Comparison of ENCODE assay signal across 24 cellular contexts in the genomic region with DNA sequence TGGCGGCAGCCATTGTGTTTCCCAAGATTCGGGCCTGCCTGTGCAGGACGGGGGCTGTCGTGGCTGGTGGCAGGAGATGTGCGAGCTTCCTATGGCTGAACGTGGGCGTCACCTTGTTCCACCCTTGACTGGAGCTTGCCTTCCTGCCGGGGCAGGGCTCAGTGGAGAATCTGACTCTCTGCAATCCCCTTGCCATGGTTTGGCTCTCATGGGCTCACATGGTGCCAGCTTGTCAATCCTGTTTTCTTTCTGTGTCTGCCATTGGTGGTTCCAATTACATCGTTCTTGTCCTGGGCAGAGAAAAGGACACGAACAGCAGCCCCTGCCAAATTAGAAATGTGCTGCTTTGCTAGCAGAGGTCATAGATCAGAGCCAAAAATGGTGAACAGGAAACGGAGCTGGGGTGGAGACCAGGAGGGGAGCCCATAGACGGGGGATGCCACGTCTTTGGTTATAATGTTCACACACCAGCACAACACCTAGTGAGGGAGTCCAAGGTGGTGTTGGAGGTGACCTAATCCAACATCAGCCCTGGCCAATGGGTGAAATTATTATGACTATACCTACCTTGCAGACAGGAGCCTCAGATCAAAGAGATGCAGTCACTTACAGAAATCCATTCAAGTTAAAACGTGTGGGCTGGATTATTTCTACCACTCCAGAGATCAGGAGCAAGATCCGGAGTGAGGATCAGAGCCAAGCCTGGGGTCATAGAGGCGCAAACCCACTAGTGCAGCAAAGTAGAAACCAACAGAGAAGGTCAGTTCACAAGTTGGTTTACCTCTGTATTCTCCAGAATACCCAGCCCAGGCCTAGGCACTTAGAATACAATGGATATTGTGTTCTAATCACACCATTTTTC.
DNase-seq lines count a peak whose midpoint lies in the region; ATAC-seq and TF ChIP-seq lines count a peak whose summit lies in the region.
"Had no signal": no experiment of that assay in that cellular context is flagged by ENCODE, and none has a peak within 500 bp of the region (broad histone marks: within the 10 kb centered on the region; RNA-seq: fewer than 3 reads in every experiment).

No MANE protein-coding gene starts in this region.

- no peak for TF ChIP-seq EP300 in ovary (IDR thresholded peaks at IDR 0.05)

- no peaks in the 10 kb centered on the region for H3K27me3 ChIP-seq in MG63
- no peaks in the 10 kb centered on the region for H3K27me3 ChIP-seq in rectal smooth muscle tissue (ENCODE audit: control insufficient read depth, insufficient read depth, low read length)
- no peaks in the 10 kb centered on the region for H3K27me3 ChIP-seq in ovary
- H3K27me3 ChIP-seq: BLaER1 treated with 17β-estradiol and CSF1 and Interleukin-3, amounts not matched to agents 10 nM and 100 nM; upper lobe of right lung had no signal

- no peak for TF ChIP-seq POLR2A in ovary (IDR thresholded peaks at IDR 0.05)

- 87 to 88% (median 88%) methylated on average over 16 of the region's 16 CpGs for WGBS in ovary, 3 donors

- H3K9me3 ChIP-seq in MG63 (no peaks in the 10 kb centered on the region), ovary (no peaks in the 10 kb centered on the region)
- H3K9me3 ChIP-seq: BLaER1 treated with 17β-estradiol and CSF1 and Interleukin-3, amounts not matched to agents 10 nM and 100 nM; lower lobe of right lung; upper lobe of right lung had no signal

- peak; percentile 5 to 31 for ATAC-seq in left cardiac atrium
- no peak for ATAC-seq in HG02938 (IDR thresholded peaks at IDR 0.05; ENCODE audit: unreplicated experiment)
- ATAC-seq: lower lobe of right lung, upper lobe of right lung had no signal

- no peak overlapping the region for H3K4me3 ChIP-seq in MG63
- no peak overlapping the region for H3K4me3 ChIP-seq in rectal smooth muscle tissue (ENCODE audit: low read length)
- H3K4me3 ChIP-seq in ovary = no peak overlapping the region
- H3K4me3 ChIP-seq: BLaER1 treated with 17β-estradiol and CSF1 and Interleukin-3, amounts not matched to agents 10 nM and 100 nM; lower lobe of right lung; PC-9; upper lobe of right lung had no signal

- intact Hi-C loops in left cardiac atrium (cut with DNase I) = no loop called here
- intact Hi-C loops in ovary (cut with DNase I) = no loop called here

- H3K27ac ChIP-seq in VCaP (peak overlapping the region; percentile 88; the same call in 1 of the 2 replicates), rectal smooth muscle tissue (ENCODE audit: low read depth, low read length) (peak overlapping the region; percentile 0), ovary (no peak overlapping the region)
- H3K27ac ChIP-seq: BLaER1 treated with 17β-estradiol and CSF1 and Interleukin-3, amounts not matched to agents 10 nM and 100 nM; KMS-11; lower lobe of right lung; parathyroid adenoma; PC-9; upper lobe of right lung; WERI-Rb-1 had no signal

- TF ChIP-seq CTCF in VCaP (conservative IDR thresholded peaks at IDR 0.05) (no peak), ovary (IDR thresholded peaks at IDR 0.05) (no peak)

- DNase-seq in MG63 = peak; percentile 33
- DNase-seq in left cardiac atrium = no peak
- no peak for DNase-seq in activated T-cell treated with anti-CD3 and anti-CD28 coated beads, Interleukin-2, amount 50 U/mL, for 1 hour
- DNase-seq in ovary = no peak
- DNase-seq: activated CD4-positive, alpha-beta T cell treated with anti-CD3 and anti-CD28 coated beads for 4 hours; activated T-cell treated with anti-CD3 and anti-CD28 coated beads for 4 hours; DMS153; islet precursor cell; lower lobe of right lung; NCI-H1417; NCI-H2081; NCI-H2227 treated with DMSO at 0.1 percent for 48 hours; NCI-H526 treated with DMSO at 0.1 percent for 48 hours; PC-9; SHP77 treated with DMSO at 0.1 percent for 48 hours; stimulated activated CD4-positive, alpha-beta T cell treated with anti-CD3 and anti-CD28 coated beads, Interleukin-4, amount 100 ng/mL, for 4 hours; upper lobe of right lung; WERI-Rb-1 had no signal

- H3K36me3 ChIP-seq in MG63 (no peaks in the 10 kb centered on the region), rectal smooth muscle tissue (ENCODE audit: control insufficient read depth, insufficient read depth, low read length) (no peaks in the 10 kb centered on the region), ovary (no peaks in the 10 kb centered on the region)
- H3K36me3 ChIP-seq: BLaER1 treated with 17β-estradiol and CSF1 and Interleukin-3, amounts not matched to agents 10 nM and 100 nM; lower lobe of right lung; upper lobe of right lung; WERI-Rb-1 had no signal

- no peak overlapping the region for H3K9ac ChIP-seq in rectal smooth muscle tissue (ENCODE audit: low read length)
- H3K9ac ChIP-seq: BLaER1 treated with 17β-estradiol and CSF1 and Interleukin-3, amounts not matched to agents 10 nM and 100 nM; KMS-11; parathyroid adenoma had no signal

- H3K4me1 ChIP-seq in rectal smooth muscle tissue (ENCODE audit: control insufficient read depth, insufficient read depth, low read length) (peaks cover 4% of the 10 kb centered on the region), ovary (ENCODE audit: insufficient read depth) (no peaks in the 10 kb centered on the region)
- H3K4me1 ChIP-seq: BLaER1 treated with 17β-estradiol and CSF1 and Interleukin-3, amounts not matched to agents 10 nM and 100 nM; lower lobe of right lung; parathyroid adenoma; upper lobe of right lung had no signal

Comparison
In these comparisons a context has a peak if more than half of its experiments do, and no peak if none do; other contexts are left out.
1. H3K27ac ChIP-seq: peak in VCaP (single experiment) and rectal smooth muscle tissue (single experiment); none in ovary (0 of 2).